10 cellular contexts compared by ENCODE assay signal in genomic region chr18:29892960-29893558, GRCh38.
A peak's percentile ranks its signal among the peaks of the same experiment; 100 is the strongest.
DNase-seq lines count a peak whose midpoint lies in the region; ATAC-seq and TF ChIP-seq lines count a peak whose summit lies in the region.
"Had no signal": no experiment of that assay in that cellular context is flagged by ENCODE, and none has a peak within 500 bp of the region (broad histone marks: within the 10 kb centered on the region; RNA-seq: fewer than 3 reads in every experiment).

No MANE protein-coding gene starts in this region.

- H3K4me1 ChIP-seq in DND-41 (ENCODE audit: insufficient read depth, low read length): no peaks in the 10 kb centered on the region
- H3K4me1 ChIP-seq in IMR-90 (ENCODE audit: control insufficient read depth, insufficient read depth, low read length): no peaks in the 10 kb centered on the region
- no peaks in the 10 kb centered on the region for H3K4me1 ChIP-seq in lower lobe of right lung
- H3K4me1 ChIP-seq in CD4-positive, alpha-beta memory T cell (ENCODE audit: insufficient read depth, low read length): no peaks in the 10 kb centered on the region

- no peaks in the 10 kb centered on the region for H3K27me3 ChIP-seq in DND-41 (ENCODE audit: insufficient read depth, low read length, poor library complexity)
- H3K27me3 ChIP-seq in IMR-90 (ENCODE audit: control insufficient read depth, insufficient read depth, low read length): no peaks in the 10 kb centered on the region
- no peaks in the 10 kb centered on the region for H3K27me3 ChIP-seq in lower lobe of right lung (ENCODE audit: low read depth)
- no peaks in the 10 kb centered on the region for H3K27me3 ChIP-seq in CD4-positive, alpha-beta memory T cell (ENCODE audit: insufficient read depth, low read length)

- H3K79me1 ChIP-seq in IMR-90 (ENCODE audit: low read depth in 1 of 2, low read length in 2 of 2): no peaks in the 10 kb centered on the region

- H4K8ac ChIP-seq in IMR-90 (ENCODE audit: low read depth in 2 of 2, low read length in 2 of 2): no peak overlapping the region

- no peak overlapping the region for H3K56ac ChIP-seq in IMR-90 (ENCODE audit: extremely low read depth, insufficient read depth, low read length)

- no peak for TF ChIP-seq RAD21 in IMR-90 (IDR thresholded peaks at IDR 0.05; ENCODE audit: low read length)

- no CpG with 5 or more reads among the region's 2 CpGs for WGBS in IMR-90 (ENCODE audit: extremely low coverage in 2 of 2, insufficient read length in 1 of 2), 2 experiments

- H2AK9ac ChIP-seq in IMR-90 (replicated peaks; ENCODE audit: low read depth, low read length, poor library complexity): no peak overlapping the region

- H2BK20ac ChIP-seq in IMR-90 (ENCODE audit: low read depth, low read length): no peak overlapping the region

- H3K79me2 ChIP-seq in DND-41 (ENCODE audit: insufficient read depth, low read length): no peaks in the 10 kb centered on the region

- in situ Hi-C loops in IMR-90 (cut with MboI; ENCODE audit: low sequenced_read_pairs): no loop called here

- H3K4me3 ChIP-seq in DND-41 (ENCODE audit: low read depth in 1 of 2, low read length in 2 of 2): no peak overlapping the region
- no peak overlapping the region for H3K4me3 ChIP-seq in IMR-90 (ENCODE audit: insufficient read depth, low read depth, low read length)
- no peak overlapping the region for H3K4me3 ChIP-seq in lower lobe of right lung
- no peak overlapping the region for H3K4me3 ChIP-seq in CD4-positive, alpha-beta memory T cell (ENCODE audit: low read length in 2 of 2)

- no peak overlapping the region for H2AK5ac ChIP-seq in IMR-90 (ENCODE audit: low read depth, low read length)

- no peak overlapping the region for H2BK120ac ChIP-seq in IMR-90 (ENCODE audit: low read depth, low read length)

- H3K36me3 Mint-ChIP-seq in CD4-positive, alpha-beta memory T cell: no peaks in the 10 kb centered on the region
- H3K36me3 Mint-ChIP-seq: activated naive CD4-positive, alpha-beta T cell treated with anti-CD3 and anti-CD28 coated beads, Interleukin-2, amount 10 ng/mL, durations not matched to agents 7 days and 5 days had no signal

- H3K9ac ChIP-seq in DND-41 (ENCODE audit: low read depth, low read length) (no peak overlapping the region), IMR-90 (ENCODE audit: low read depth, low read length) (no peak overlapping the region)

- H3K27ac Mint-ChIP-seq in CD4-positive, alpha-beta memory T cell: peak overlapping the region in 1 of 7 donors; percentile 0
- H3K27ac Mint-ChIP-seq: activated naive CD4-positive, alpha-beta T cell treated with anti-CD3 and anti-CD28 coated beads, Interleukin-2, amount 10 ng/mL, durations not matched to agents 7 days and 5 days had no signal

- H4K20me1 ChIP-seq in DND-41 (ENCODE audit: insufficient read depth, low read length) (no peaks in the 10 kb centered on the region), IMR-90 (ENCODE audit: insufficient read depth, low read length) (no peaks in the 10 kb centered on the region)

- CTCF ChIA-PET in IMR-90 (lab: Yijun Ruan, JAX): no interaction called here
- CTCF ChIA-PET in CD4-positive, alpha-beta memory T cell (lab: Charles Lee; ENCODE audit: partially characterized antibody): no interaction called here

- dilution Hi-C loops in IMR-90 (cut with HindIII; ENCODE audit: low sequenced_read_pairs, unreplicated experiment): no loop called here

- H2AFZ ChIP-seq in DND-41 (ENCODE audit: low read depth, low read length) (no peak overlapping the region), IMR-90 (replicated peaks; ENCODE audit: low read length, poor library complexity) (no peak overlapping the region)

- H3K36me3 ChIP-seq in DND-41 (ENCODE audit: insufficient read depth, low read length): no peaks in the 10 kb centered on the region
- no peaks in the 10 kb centered on the region for H3K36me3 ChIP-seq in IMR-90 (ENCODE audit: control insufficient read depth, insufficient read depth, low read length)
- no peaks in the 10 kb centered on the region for H3K36me3 ChIP-seq in lower lobe of right lung
- H3K36me3 ChIP-seq in CD4-positive, alpha-beta memory T cell (ENCODE audit: insufficient read depth, low read length): no peaks in the 10 kb centered on the region

- no peaks in the 10 kb centered on the region for H3K27me3 Mint-ChIP-seq in CD4-positive, alpha-beta memory T cell
- H3K27me3 Mint-ChIP-seq: activated naive CD4-positive, alpha-beta T cell treated with anti-CD3 and anti-CD28 coated beads, Interleukin-2, amount 10 ng/mL, durations not matched to agents 7 days and 5 days had no signal

- no peak overlapping the region for H3K4me3 Mint-ChIP-seq in CD4-positive, alpha-beta memory T cell
- H3K4me3 Mint-ChIP-seq: activated naive CD4-positive, alpha-beta T cell treated with anti-CD3 and anti-CD28 coated beads, Interleukin-2, amount 10 ng/mL, durations not matched to agents 7 days and 5 days had no signal

- BruUV-seq in IMR-90 (replicated peaks; lab: Mats Ljungman, UMichigan): no TSS peak

- no peak overlapping the region for H3K14ac ChIP-seq in IMR-90 (replicated peaks; ENCODE audit: low read depth, low read length)

- H3K4me1 Mint-ChIP-seq in CD4-positive, alpha-beta memory T cell: no peaks in the 10 kb centered on the region
- H3K4me1 Mint-ChIP-seq: activated naive CD4-positive, alpha-beta T cell treated with anti-CD3 and anti-CD28 coated beads, Interleukin-2, amount 10 ng/mL, durations not matched to agents 7 days and 5 days had no signal

- H3K18ac ChIP-seq in IMR-90 (ENCODE audit: low read depth, low read length): no peak overlapping the region

- DNase-seq in DND-41: no peak
- no peak for DNase-seq in IMR-90
- peak; percentile 9 for DNase-seq in astrocyte of the hippocampus (ENCODE audit: low read depth, low spot score)
- DNase-seq in lower lobe of right lung: no peak
- DNase-seq in activated CD4-positive, CD25-positive, alpha-beta regulatory T cell treated with anti-CD3 and anti-CD28 coated beads, Interleukin-2, amount 50 U/mL, for 72 hours: no peak
- DNase-seq in CD4-positive, alpha-beta memory T cell: no peak
- DNase-seq in left colon: no peak
- DNase-seq in T-helper 1 cell: no peak
- DNase-seq: activated naive CD4-positive, alpha-beta T cell treated with anti-CD3 and anti-CD28 coated beads, Interleukin-2, amount 10 ng/mL, durations not matched to agents 7 days and 5 days; right cardiac atrium had no signal

- no peak overlapping the region for H3K27ac ChIP-seq in DND-41 (ENCODE audit: low read length)
- no peak overlapping the region for H3K27ac ChIP-seq in IMR-90 (ENCODE audit: insufficient read depth, low read length)
- H3K27ac ChIP-seq in lower lobe of right lung: no peak overlapping the region
- no peak overlapping the region for H3K27ac ChIP-seq in CD4-positive, alpha-beta memory T cell (ENCODE audit: low read depth, low read length)

- POLR2A ChIA-PET in IMR-90 (lab: Charles Lee; ENCODE audit: unreplicated experiment): no interaction called here
- POLR2A ChIA-PET in CD4-positive, alpha-beta memory T cell (lab: Charles Lee; ENCODE audit: partially characterized antibody): no interaction called here

- TF ChIP-seq POLR2A in IMR-90 (IDR thresholded peaks at IDR 0.05; ENCODE audit: low read depth, low read length): no peak

- H4K5ac ChIP-seq in IMR-90 (ENCODE audit: low read depth, low read length): no peak overlapping the region

- no peak overlapping the region for H3K4me2 ChIP-seq in DND-41 (ENCODE audit: insufficient read depth, low read length)
- H3K4me2 ChIP-seq in IMR-90 (ENCODE audit: low read depth, low read length): no peak overlapping the region

- H3K9me1 ChIP-seq in IMR-90 (ENCODE audit: insufficient read depth, low read length): no peaks in the 10 kb centered on the region

- H4K91ac ChIP-seq in IMR-90 (ENCODE audit: insufficient read depth, low read depth, low read length): no peak overlapping the region

- peaks cover 2 to 19% (median 11%) of the 10 kb centered on the region in 8 donors for H3K9me3 Mint-ChIP-seq in CD4-positive, alpha-beta memory T cell

- H2BK5ac ChIP-seq in IMR-90 (ENCODE audit: low read depth, low read length, poor library complexity, severe bottlenecking): no peak overlapping the region

- peak; percentile 50 for TF ChIP-seq CTCF in DND-41 (IDR thresholded peaks at IDR 0.05; ENCODE audit: borderline replicate concordance, extremely low read depth, low read length, poor library complexity, severe bottlenecking)
- TF ChIP-seq CTCF in IMR-90 (conservative IDR thresholded peaks at IDR 0.05; ENCODE audit: low read depth, low read length): peak; percentile 41
- TF ChIP-seq CTCF in lower lobe of right lung (IDR thresholded peaks at IDR 0.05): peak; percentile 30

- H3K4ac ChIP-seq in IMR-90 (ENCODE audit: low read depth, low read length): no peak overlapping the region

- no peak overlapping the region for H2BK15ac ChIP-seq in IMR-90 (ENCODE audit: low read depth, low read length)

- intact Hi-C loops in IMR-90 (cut with micrococcal nuclease) (loop anchor here (1.0 kb wide), 1 partner anchor 388 kb away; no protein-coding TSS in a partner anchor), lower lobe of right lung (cut with DNase I) (no loop called here), left colon (cut with DNase I, micrococcal nuclease) (no loop called here)
- intact Hi-C loops in CD4-positive, alpha-beta memory T cell (cut with micrococcal nuclease): no loop called here

- H3K23ac ChIP-seq in IMR-90 (ENCODE audit: low read depth, low read length): no peak overlapping the region

- H3K9me3 ChIP-seq in DND-41 (ENCODE audit: insufficient read depth, low read length, severe bottlenecking) (no peaks in the 10 kb centered on the region), IMR-90 (ENCODE audit: control insufficient read depth, insufficient read depth, low read length) (no peaks in the 10 kb centered on the region), lower lobe of right lung (no peaks in the 10 kb centered on the region)
- no peaks in the 10 kb centered on the region for H3K9me3 ChIP-seq in CD4-positive, alpha-beta memory T cell (ENCODE audit: control insufficient read depth in 1 of 2, low read length in 2 of 2)

- no peak for ATAC-seq in DND-41 (ENCODE audit: insufficient read depth, low read depth)
- ATAC-seq in IMR-90 (ENCODE audit: low read depth): no peak
- ATAC-seq in lower lobe of right lung: no peak
- ATAC-seq in left colon: no peak
- ATAC-seq: right cardiac atrium had no signal

TF ChIP-seq in IMR-90, 13 proteins besides CTCF, POLR2A, EP300 and RAD21 (continues in another document):
- TF ChIP-seq CEBPB (IDR thresholded peaks at IDR 0.05; ENCODE audit: low read depth, low read length) (no peak), CHD1 (IDR thresholded peaks at IDR 0.05; ENCODE audit: low read depth, low read length) (no peak), MXI1 (IDR thresholded peaks at IDR 0.05; ENCODE audit: borderline replicate concordance, low read depth, low read length) (no peak), USF2 (IDR thresholded peaks at IDR 0.05; ENCODE audit: low read depth, low read length) (no peak), BHLHE40 (IDR thresholded peaks at IDR 0.05; ENCODE audit: low read depth, low read length) (no peak)
